Comparison of ENCODE assay signal across 8 cellular contexts in the genomic region with DNA sequence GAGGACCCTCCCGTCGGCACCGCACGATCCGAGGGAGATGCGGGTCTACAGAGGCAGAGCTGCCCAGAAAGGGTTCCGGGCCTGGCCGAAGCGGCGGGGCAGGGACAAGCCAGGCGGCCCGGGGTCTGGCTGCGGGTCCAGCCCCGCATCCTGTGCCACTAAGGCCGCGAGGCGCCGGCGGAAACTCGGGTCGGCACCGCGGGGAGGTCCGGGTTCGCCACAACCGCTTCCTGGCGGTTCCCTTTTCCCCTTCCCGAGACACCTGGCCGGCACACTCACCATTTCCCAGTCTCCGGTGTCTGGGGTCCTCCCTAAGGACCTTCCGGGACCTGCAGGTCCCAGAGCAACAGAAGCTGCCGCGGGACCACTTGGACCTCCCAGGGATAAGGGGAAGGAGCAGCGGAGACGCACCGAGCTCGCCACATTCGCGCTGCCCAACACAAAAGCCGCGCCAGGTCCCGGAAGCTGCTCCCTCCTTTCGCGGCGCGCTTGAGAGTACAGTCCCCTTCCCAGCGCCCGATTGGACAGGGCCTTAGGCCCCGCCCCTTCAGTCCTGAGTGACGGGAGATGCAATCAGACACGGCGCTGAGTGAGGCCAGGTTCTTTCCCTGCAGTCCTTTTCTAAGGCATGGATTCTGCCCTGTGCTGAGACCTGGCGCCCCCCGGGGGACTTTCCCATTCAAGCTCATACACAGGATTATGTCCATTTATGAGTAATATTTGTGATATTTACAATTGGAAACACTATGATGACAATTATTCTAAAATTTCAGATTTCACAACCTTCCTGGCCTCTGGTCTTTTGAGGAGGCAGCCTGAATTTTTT. TPM values are rescaled to one million over a fixed set of nuclear protein-coding genes. Genes with fewer than 3 reads are reported as not detected.
A peak's percentile ranks its signal among the peaks of the same experiment; 100 is the strongest.
DNase-seq lines count a peak whose midpoint lies in the region; ATAC-seq and TF ChIP-seq lines count a peak whose summit lies in the region.

TSS of gene ZNF670 (minus strand) at position 497 of the 826 bp plus-strand sequence. CDS start at position 282, 215 bp downstream.

- no peaks in the 10 kb centered on the region for H3K36me3 ChIP-seq in PC-9 (ENCODE audit: low read depth)
- H3K36me3 ChIP-seq in naive thymus-derived CD4-positive, alpha-beta T cell (ENCODE audit: control insufficient read depth in 2 of 3, insufficient read depth in 3 of 3, low read length in 3 of 3): peaks cover 0 to 5% (median 0%) of the 10 kb centered on the region in 3 experiments

- peaks cover 12% of the 10 kb centered on the region for H3K9me3 Mint-ChIP-seq in activated T-cell treated with anti-CD3 and anti-CD28 coated beads, Interleukin-2, amount 50 U/mL, for 4 hours
- peaks cover 0 to 28% (median 15%) of the 10 kb centered on the region in 11 donors for H3K9me3 Mint-ChIP-seq in naive thymus-derived CD4-positive, alpha-beta T cell
- peaks cover 4% of the 10 kb centered on the region for H3K9me3 Mint-ChIP-seq in stimulated activated memory B cell treated with anti-CD40 and anti-IgM and Interleukin-4, amounts not matched to agents 10 μg/mL and 1 μg/mL and 100 μg/mL, for 72 hours

- H3K27me3 Mint-ChIP-seq in activated T-cell treated with anti-CD3 and anti-CD28 coated beads, Interleukin-2, amount 50 U/mL, for 4 hours (ENCODE audit: low read depth): peaks cover 3% of the 10 kb centered on the region
- peaks cover 0 to 12% (median 8%) of the 10 kb centered on the region in 5 donors for H3K27me3 Mint-ChIP-seq in naive thymus-derived CD4-positive, alpha-beta T cell
- H3K27me3 Mint-ChIP-seq in stimulated activated memory B cell treated with anti-CD40 and anti-IgM and Interleukin-4, amounts not matched to agents 10 μg/mL and 1 μg/mL and 100 μg/mL, for 72 hours: no peaks in the 10 kb centered on the region

- H3K4me1 Mint-ChIP-seq in activated T-cell treated with anti-CD3 and anti-CD28 coated beads, Interleukin-2, amount 50 U/mL, for 4 hours (ENCODE audit: low read depth): peaks cover 23% of the 10 kb centered on the region
- H3K4me1 Mint-ChIP-seq in naive thymus-derived CD4-positive, alpha-beta T cell: peaks cover 9 to 38% (median 32%) of the 10 kb centered on the region in 7 donors
- H3K4me1 Mint-ChIP-seq in stimulated activated memory B cell treated with anti-CD40 and anti-IgM and Interleukin-4, amounts not matched to agents 10 μg/mL and 1 μg/mL and 100 μg/mL, for 72 hours: peaks cover 33% of the 10 kb centered on the region

- no peak for TF ChIP-seq EP300 in Ishikawa (IDR thresholded peaks at IDR 0.05; ENCODE audit: borderline replicate concordance)

- H3K27me3 ChIP-seq in PC-9 (ENCODE audit: insufficient read depth, low read depth): no peaks in the 10 kb centered on the region
- H3K27me3 ChIP-seq in naive thymus-derived CD4-positive, alpha-beta T cell (ENCODE audit: control insufficient read depth in 2 of 2, insufficient read depth in 2 of 2, low read length in 2 of 2): no peaks in the 10 kb centered on the region

- peak within 1 kb of the TSS; percentile 71 to 91 (median 82) for H3K27ac Mint-ChIP-seq in naive thymus-derived CD4-positive, alpha-beta T cell
- peak within 1 kb of the TSS; percentile 95 for H3K27ac Mint-ChIP-seq in stimulated activated memory B cell treated with anti-CD40 and anti-IgM and Interleukin-4, amounts not matched to agents 10 μg/mL and 1 μg/mL and 100 μg/mL, for 72 hours

- H3K4me3 ChIP-seq in PC-9: peak within 1 kb of the TSS; percentile 95
- H3K4me3 ChIP-seq in naive thymus-derived CD4-positive, alpha-beta T cell (ENCODE audit: low read length): peak within 1 kb of the TSS; percentile 72

- ATAC-seq in GM21619 (IDR thresholded peaks at IDR 0.05; ENCODE audit: unreplicated experiment): peak; percentile 99
- peak; percentile 100 for ATAC-seq in activated T-cell treated with anti-CD3 and anti-CD28 coated beads, Interleukin-2, amount 50 U/mL, for 4 hours
- ATAC-seq in naive thymus-derived CD4-positive, alpha-beta T cell: peak; percentile 99
- ATAC-seq in stimulated activated memory B cell treated with anti-CD40 and anti-IgM and Interleukin-4, amounts not matched to agents 10 μg/mL and 1 μg/mL and 100 μg/mL, for 72 hours: peak; percentile 99

- POLR2A ChIA-PET in PC-9 (lab: Charles Lee; ENCODE audit: unreplicated experiment): interaction anchor here (0.6 kb wide), 1 partner anchor 87 kb away, joined by 4 read pairs; no protein-coding TSS in a partner anchor
- POLR2A ChIA-PET in naive thymus-derived CD4-positive, alpha-beta T cell (lab: Charles Lee): interaction anchor here (0.7 to 3.7 kb wide), 4 partner anchors 23 to 132 kb away, joined by 3 to 11 read pairs (median 6); partner anchors contain the start of gene ZNF669

- peak within 1 kb of the TSS; percentile 98 for H2AFZ ChIP-seq in PC-9

- H3K4me3 Mint-ChIP-seq in activated T-cell treated with anti-CD3 and anti-CD28 coated beads, Interleukin-2, amount 50 U/mL, for 4 hours: peak within 1 kb of the TSS; percentile 93
- H3K4me3 Mint-ChIP-seq in naive thymus-derived CD4-positive, alpha-beta T cell: peak within 1 kb of the TSS; percentile 84 to 95 (median 92)
- H3K4me3 Mint-ChIP-seq in stimulated activated memory B cell treated with anti-CD40 and anti-IgM and Interleukin-4, amounts not matched to agents 10 μg/mL and 1 μg/mL and 100 μg/mL, for 72 hours: peak within 1 kb of the TSS; percentile 96

- peak; percentile 47 for TF ChIP-seq RAD21 in Ishikawa (IDR thresholded peaks at IDR 0.05; ENCODE audit: low read depth)

- TSS peak; percentile 49 for BruUV-seq in PC-9 (replicated peaks; lab: Mats Ljungman, UMichigan)

- H3K36me3 Mint-ChIP-seq in activated T-cell treated with anti-CD3 and anti-CD28 coated beads, Interleukin-2, amount 50 U/mL, for 4 hours (ENCODE audit: insufficient read depth): peaks cover 11% of the 10 kb centered on the region
- H3K36me3 Mint-ChIP-seq in naive thymus-derived CD4-positive, alpha-beta T cell: peaks cover 6 to 24% (median 19%) of the 10 kb centered on the region in 5 donors
- peaks cover 17% of the 10 kb centered on the region for H3K36me3 Mint-ChIP-seq in stimulated activated memory B cell treated with anti-CD40 and anti-IgM and Interleukin-4, amounts not matched to agents 10 μg/mL and 1 μg/mL and 100 μg/mL, for 72 hours

- intact Hi-C loops in PC-9 (cut with micrococcal nuclease; ENCODE audit: unreplicated experiment): loop anchor here (1.0 to 2.0 kb wide), 3 partner anchors 26 to 252 kb away; partner anchors contain the start of genes AHCTF1, ZNF496 and ZNF669
- intact Hi-C loops in naive thymus-derived CD4-positive, alpha-beta T cell (cut with micrococcal nuclease): loop anchor here (1.0 to 5.0 kb wide), 7 partner anchors 26 to 294 kb away; partner anchors contain the start of genes ZNF669 (in 2 of the 2) and ZNF496 (in 1 of the 2)

- H3K9me3 ChIP-seq in PC-9 (ENCODE audit: insufficient read depth, low read depth): no peaks in the 10 kb centered on the region
- peaks cover 0 to 1% (median 0%) of the 10 kb centered on the region in 3 experiments for H3K9me3 ChIP-seq in naive thymus-derived CD4-positive, alpha-beta T cell (ENCODE audit: control insufficient read depth in 2 of 3, low read length in 3 of 3)

- no peaks in the 10 kb centered on the region for H4K20me1 ChIP-seq in PC-9 (ENCODE audit: insufficient read depth)

- H3K9me2 ChIP-seq in PC-9 (ENCODE audit: insufficient read depth): no peaks in the 10 kb centered on the region

- H3K4me2 ChIP-seq in PC-9: peak within 1 kb of the TSS; percentile 81

- DNase-seq in DMS53 (lab: John Stamatoyannopoulos, UW) (peak; percentile 99), PC-9 (peak; percentile 84 to 92), fibroblast of gingiva (ENCODE audit: low read depth) (peak; percentile 93)
- DNase-seq in activated T-cell treated with anti-CD3 and anti-CD28 coated beads, Interleukin-2, amount 50 U/mL, for 4 hours: peak; percentile 82
- DNase-seq in naive thymus-derived CD4-positive, alpha-beta T cell: peak; percentile 64 to 89 (median 76)

- CTCF ChIA-PET in PC-9 (lab: Charles Lee): no interaction called here
- CTCF ChIA-PET in naive thymus-derived CD4-positive, alpha-beta T cell (lab: Charles Lee): interaction anchor here (0.7 kb wide), 1 partner anchor 19 kb away, joined by 3 read pairs; no protein-coding TSS in a partner anchor

- peaks cover 22% of the 10 kb centered on the region for H3K79me2 ChIP-seq in PC-9 (ENCODE audit: low read depth)

- TF ChIP-seq CTCF in PC-9 (conservative IDR thresholded peaks at IDR 0.05): no peak; the same call in 1 of the 2 replicates

- H3K27ac ChIP-seq in PC-9: peak within 1 kb of the TSS; percentile 45
- H3K27ac ChIP-seq in naive thymus-derived CD4-positive, alpha-beta T cell (ENCODE audit: low read depth, low read length): peak within 1 kb of the TSS; percentile 69

- no peaks in the 10 kb centered on the region for H3F3A ChIP-seq in PC-9 (ENCODE audit: insufficient read depth, low read depth)

- no peaks in the 10 kb centered on the region; the same call in 1 of the 2 replicates for H3K4me1 ChIP-seq in PC-9 (replicated peaks; ENCODE audit: insufficient read depth)
- peaks cover 6 to 8% of the 10 kb centered on the region in 2 donors for H3K4me1 ChIP-seq in naive thymus-derived CD4-positive, alpha-beta T cell (ENCODE audit: control insufficient read depth in 2 of 2, insufficient read depth in 2 of 2, low read length in 2 of 2)

TF ChIP-seq in Ishikawa, 13 proteins besides CTCF, POLR2A, EP300 and RAD21:
- TF ChIP-seq EGR1 (IDR thresholded peaks at IDR 0.05) (0 out of 2 replicates have a peak, but pooled peaks have one; percentile 25), TEAD4 (IDR thresholded peaks at IDR 0.05) (no peak), YY1 (IDR thresholded peaks at IDR 0.05; ENCODE audit: low read depth) (0 out of 2 replicates have a peak, but pooled peaks have one; percentile 18), TAF1 (IDR thresholded peaks at IDR 0.05; ENCODE audit: low read depth) (peak; percentile 77)

RNA-seq across cellular contexts. Expression of gene ZNF670, which starts in this region (rescaled TPM):
- 2.4 and 2.5 TPM in 2 replicates for total RNA-seq in PC-9 (2021)
- total RNA-seq in activated T-cell treated with anti-CD3 and anti-CD28 coated beads, Interleukin-2, amount 50 U/mL, for 4 hours: 1 to 10 TPM; 2.8 to 3.5 (median 2.8) TPM
- total RNA-seq in naive thymus-derived CD4-positive, alpha-beta T cell: 1 to 10 TPM in 3 of 5 experiments, under 1 TPM in 2; 0.56 to 4.0 (median 1.1) TPM
- 1 to 10 TPM; 1.6 to 2.6 TPM for polyA plus RNA-seq in naive thymus-derived CD4-positive, alpha-beta T cell

Comparison
In these comparisons a context has a peak if more than half of its experiments do, and no peak if none do; other contexts are left out.
1. Peak in every context shown above with its lines: DNase-seq, ATAC-seq, H3K4me3 ChIP-seq and H3K27ac ChIP-seq.